1 cellular context compared by ENCODE assay signal in genomic region chr10:133272301-133272963, GRCh38.
TF ChIP-seq lines count a peak whose summit lies in the region.

No MANE protein-coding gene starts in this region.

TF ChIP-seq in HEK293, 187 proteins besides CTCF, POLR2A, EP300 and RAD21 (continued from another document):
- TF ChIP-seq GLI2 (tag by site-specific recombination; IDR thresholded peaks at IDR 0.05; ENCODE audit: borderline replicate concordance, low read depth) (no peak), HOXC10 (CRISPR knock-in tag; IDR thresholded peaks at IDR 0.05) (no peak), ZNF239 (tag by site-specific recombination; IDR thresholded peaks at IDR 0.05) (no peak), EGR2 (tag by site-specific recombination; IDR thresholded peaks at IDR 0.05; ENCODE audit: low read depth) (0 out of 2 replicates have a peak, but pooled peaks have one; percentile 12), ZNF223 (tag by site-specific recombination; IDR thresholded peaks at IDR 0.05) (no peak), ZSCAN18 (tag by site-specific recombination; IDR thresholded peaks at IDR 0.05) (no peak), ZFHX2 (tag by site-specific recombination; conservative IDR thresholded peaks at IDR 0.05) (0 out of 2 replicates have a peak, but pooled peaks have one; percentile 9), GLIS2 (tag by site-specific recombination; IDR thresholded peaks at IDR 0.05) (0 out of 2 replicates have a peak, but pooled peaks have one; percentile 10), ZNF624 (tag by site-specific recombination; IDR thresholded peaks at IDR 0.05) (no peak)
